ENCODE assay signal across 20 cellular contexts in genomic region chr7:142908290-142908689, GRCh38. TPM values are rescaled to one million over a fixed set of nuclear protein-coding genes. Genes with fewer than 3 reads are reported as not detected.
DNase-seq lines count a peak whose midpoint lies in the region; ATAC-seq, FAIRE-seq and TF ChIP-seq lines count a peak whose summit lies in the region.
"Had no signal": no experiment of that assay in that cellular context is flagged by ENCODE, and none has a peak within 500 bp of the region (broad histone marks: within the 10 kb centered on the region; RNA-seq: fewer than 3 reads in every experiment).

No MANE protein-coding gene starts in this region.

- TF ChIP-seq CTCF in pancreas (IDR thresholded peaks at IDR 0.05): no peak

- H3K27ac ChIP-seq in pancreas (peak overlapping the region; percentile 61 to 83 (median 80)), caudate nucleus (ENCODE audit: low read depth, low read length) (no peak overlapping the region)
- H3K27ac ChIP-seq: 22Rv1, A549, BLaER1 had no signal

- no peak overlapping the region for H3K4me3 Mint-ChIP-seq in activated CD8-positive, alpha-beta memory T cell treated with anti-CD3 and anti-CD28 coated beads, Interleukin-2, amount 10 ng/mL, durations not matched to agents 7 days and 5 days
- H3K4me3 Mint-ChIP-seq in dendritic cell treated with granulocyte-macrophage colony-stimulating factor and Interleukin-4, amounts not matched to agents 40 ng/mL and 50 ng/mL, for 4 days: no peak overlapping the region
- H3K4me3 Mint-ChIP-seq: CD8-positive, alpha-beta T cell; H9 had no signal

- no peak for FAIRE-seq in pancreas (lab: Jason Lieb, UNC)
- FAIRE-seq: A549, D721Med, GM12892, GM18507, H1 had no signal

- no peaks in the 10 kb centered on the region for H3K9me3 Mint-ChIP-seq in activated CD8-positive, alpha-beta memory T cell treated with anti-CD3 and anti-CD28 coated beads, Interleukin-2, amount 10 ng/mL, durations not matched to agents 7 days and 5 days (ENCODE audit: low read depth)
- no peaks in the 10 kb centered on the region for H3K9me3 Mint-ChIP-seq in dendritic cell treated with granulocyte-macrophage colony-stimulating factor and Interleukin-4, amounts not matched to agents 40 ng/mL and 50 ng/mL, for 4 days
- H3K9me3 Mint-ChIP-seq: CD8-positive, alpha-beta T cell had no signal

- H3K4me3 ChIP-seq in pancreas: no peak overlapping the region
- H3K4me3 ChIP-seq: A549, BLaER1 had no signal

- H3K4me1 ChIP-seq in pancreas: peaks cover 4 to 10% (median 9%) of the 10 kb centered on the region in 3 donors
- H3K4me1 ChIP-seq: A549, BLaER1 had no signal

- H3K36me3 Mint-ChIP-seq in activated CD8-positive, alpha-beta memory T cell treated with anti-CD3 and anti-CD28 coated beads, Interleukin-2, amount 10 ng/mL, durations not matched to agents 7 days and 5 days: no peaks in the 10 kb centered on the region
- H3K36me3 Mint-ChIP-seq in dendritic cell treated with granulocyte-macrophage colony-stimulating factor and Interleukin-4, amounts not matched to agents 40 ng/mL and 50 ng/mL, for 4 days (ENCODE audit: low read depth): no peaks in the 10 kb centered on the region
- H3K36me3 Mint-ChIP-seq: CD8-positive, alpha-beta T cell had no signal

- DNase-seq in activated CD8-positive, alpha-beta memory T cell treated with anti-CD3 and anti-CD28 coated beads, Interleukin-2, amount 10 ng/mL, durations not matched to agents 7 days and 5 days: peak; percentile 26
- no peak for DNase-seq in activated CD8-positive, alpha-beta memory T cell treated with anti-CD3 and anti-CD28 coated beads, Interleukin-2, amount 50 U/mL, for 4 hours
- DNase-seq in pancreas: no peak
- DNase-seq in caudate nucleus (lab: John Stamatoyannopoulos, UW): no peak
- DNase-seq in AG08396 (ENCODE audit: low spot score): no peak
- DNase-seq in NCI-H1694 (lab: John Stamatoyannopoulos, UW): no peak
- DNase-seq: CD8-positive, alpha-beta T cell; GDM1; H9 had no signal

- H3K36me3 ChIP-seq in pancreas: no peaks in the 10 kb centered on the region
- H3K36me3 ChIP-seq: BLaER1 had no signal

- H3K9me3 ChIP-seq in pancreas: no peaks in the 10 kb centered on the region

- WGBS in pancreas, 2 donors: 59 to 68% methylated on average over 11 of the region's 11 CpGs

- no peak for ATAC-seq in activated CD8-positive, alpha-beta memory T cell treated with anti-CD3 and anti-CD28 coated beads, Interleukin-2, amount 10 ng/mL, durations not matched to agents 7 days and 5 days
- ATAC-seq in pancreas (no peak), GM18861 (IDR thresholded peaks at IDR 0.05; ENCODE audit: unreplicated experiment) (no peak)
- ATAC-seq: CD8-positive, alpha-beta T cell had no signal

- intact Hi-C loops in dendritic cell treated with granulocyte-macrophage colony-stimulating factor and Interleukin-4, amounts not matched to agents 40 ng/mL and 50 ng/mL, for 4 days (cut with micrococcal nuclease): no loop called here
- intact Hi-C loops in pancreas (cut with DNase I): no loop called here

- no peaks in the 10 kb centered on the region for H3K4me1 Mint-ChIP-seq in activated CD8-positive, alpha-beta memory T cell treated with anti-CD3 and anti-CD28 coated beads, Interleukin-2, amount 10 ng/mL, durations not matched to agents 7 days and 5 days
- H3K4me1 Mint-ChIP-seq in dendritic cell treated with granulocyte-macrophage colony-stimulating factor and Interleukin-4, amounts not matched to agents 40 ng/mL and 50 ng/mL, for 4 days (ENCODE audit: low read depth): peaks cover 32% of the 10 kb centered on the region

- no peak overlapping the region for H3K27ac Mint-ChIP-seq in activated CD8-positive, alpha-beta memory T cell treated with anti-CD3 and anti-CD28 coated beads, Interleukin-2, amount 10 ng/mL, durations not matched to agents 7 days and 5 days
- H3K27ac Mint-ChIP-seq in dendritic cell treated with granulocyte-macrophage colony-stimulating factor and Interleukin-4, amounts not matched to agents 40 ng/mL and 50 ng/mL, for 4 days: peak overlapping the region; percentile 74
- H3K27ac Mint-ChIP-seq: CD8-positive, alpha-beta T cell; H9 had no signal

- no peaks in the 10 kb centered on the region for H3K27me3 ChIP-seq in pancreas
- H3K27me3 ChIP-seq: BLaER1 had no signal

- CTCF ChIA-PET in activated CD8-positive, alpha-beta memory T cell treated with anti-CD3 and anti-CD28 coated beads, Interleukin-2, amount 10 ng/mL, durations not matched to agents 7 days and 5 days (lab: Charles Lee): no interaction called here

- peaks cover 18% of the 10 kb centered on the region for H3K27me3 Mint-ChIP-seq in activated CD8-positive, alpha-beta memory T cell treated with anti-CD3 and anti-CD28 coated beads, Interleukin-2, amount 10 ng/mL, durations not matched to agents 7 days and 5 days
- H3K27me3 Mint-ChIP-seq in dendritic cell treated with granulocyte-macrophage colony-stimulating factor and Interleukin-4, amounts not matched to agents 40 ng/mL and 50 ng/mL, for 4 days: no peaks in the 10 kb centered on the region

RNA-seq across cellular contexts. Expression of gene TRPV6, which starts 22.7 kb away (rescaled TPM):
- total RNA-seq in activated CD8-positive, alpha-beta memory T cell treated with anti-CD3 and anti-CD28 coated beads, Interleukin-2, amount 10 ng/mL, durations not matched to agents 7 days and 5 days: not detected
- 10 to 100 TPM; 36.1 to 67.4 (median 47.5) TPM for total RNA-seq in pancreas
- 100 to 1,000 TPM; 239 to 308 TPM for polyA plus RNA-seq in pancreas
- total RNA-seq: CD8-positive, alpha-beta T cell; Daoy had no signal
- polyA plus RNA-seq: A549 had no signal

RNA-seq across cellular contexts. Expression of gene TRPV5, which starts 25.3 kb away (rescaled TPM):
- not detected for total RNA-seq in activated CD8-positive, alpha-beta memory T cell treated with anti-CD3 and anti-CD28 coated beads, Interleukin-2, amount 10 ng/mL, durations not matched to agents 7 days and 5 days
- under 1 TPM in 2 of 6 donors, not detected in 4; 0.06 to 0.08 TPM for total RNA-seq in pancreas
- polyA plus RNA-seq in pancreas: not detected
- total RNA-seq: CD8-positive, alpha-beta T cell; H1; H9; HT-29 had no signal
- polyA plus RNA-seq: A549 had no signal

RNA-seq across cellular contexts. Expression of gene LLCFC1, which starts 31.0 kb away (rescaled TPM):
- not detected for total RNA-seq in activated CD8-positive, alpha-beta memory T cell treated with anti-CD3 and anti-CD28 coated beads, Interleukin-2, amount 10 ng/mL, durations not matched to agents 7 days and 5 days
- not detected for total RNA-seq in pancreas
- not detected for polyA plus RNA-seq in pancreas
- total RNA-seq: CD8-positive, alpha-beta T cell; Daoy; H1; H9; HT-29 had no signal
- polyA plus RNA-seq: A549, H1 had no signal

RNA-seq across cellular contexts. Expression of gene EPHB6, which starts 53.4 kb away (rescaled TPM):
- 1 to 10 TPM; 5.1 to 7.5 TPM for total RNA-seq in activated CD8-positive, alpha-beta memory T cell treated with anti-CD3 and anti-CD28 coated beads, Interleukin-2, amount 10 ng/mL, durations not matched to agents 7 days and 5 days
- 10 to 100 TPM; 23.8 to 34.7 (median 27.0) TPM for total RNA-seq in pancreas
- 100 to 1,000 TPM; 117 to 165 TPM for polyA plus RNA-seq in pancreas

RNA-seq across cellular contexts. Expression of gene KEL, which starts 53.9 kb away (rescaled TPM):
- total RNA-seq in activated CD8-positive, alpha-beta memory T cell treated with anti-CD3 and anti-CD28 coated beads, Interleukin-2, amount 10 ng/mL, durations not matched to agents 7 days and 5 days: under 1 TPM; 0.16 to 0.70 TPM
- 1 to 10 TPM in 1 of 6 donors, under 1 TPM in 2, not detected in 3; 0.28 to 3.1 (median 0.64) TPM for total RNA-seq in pancreas
- polyA plus RNA-seq in pancreas: under 1 TPM; 0.23 to 0.31 TPM
- total RNA-seq: Daoy had no signal

Comparison
In these comparisons a context has a peak if more than half of its experiments do, and no peak if none do; other contexts are left out.
1. RNA of gene TRPV6, which starts 22.7 kb away (total RNA-seq): 36.1 to 67.4 TPM in pancreas; not detected in activated CD8-positive, alpha-beta memory T cell treated with anti-CD3 and anti-CD28 coated beads, Interleukin-2, amount 10 ng/mL, durations not matched to agents 7 days and 5 days; every median in the first group is over 10 times any median in the second.